ENCODE assay signal across 8 cellular contexts in genomic region chr3:3200632-3201212, GRCh38. TPM values are rescaled to one million over a fixed set of nuclear protein-coding genes. Genes with fewer than 3 reads are reported as not detected.
DNase-seq lines count a peak whose midpoint lies in the region; ATAC-seq and TF ChIP-seq lines count a peak whose summit lies in the region.

No MANE protein-coding gene starts in this region.

- POLR2A ChIA-PET in activated CD8-positive, alpha-beta T cell treated with anti-CD3 and anti-CD28 coated beads for 36 hours (lab: Charles Lee) = interaction anchor here (1.4 kb wide), 1 partner anchor 9 kb away, joined by 4 read pairs; no protein-coding TSS in a partner anchor

- peak; percentile 5 to 61 for DNase-seq in NCI-H1930 (lab: John Stamatoyannopoulos, UW)
- peak; percentile 46 for DNase-seq in activated CD8-positive, alpha-beta T cell treated with anti-CD3 and anti-CD28 coated beads for 36 hours
- DNase-seq in left ventricle myocardium inferior = no peak
- peak; percentile 64 for DNase-seq in renal cortical epithelial cell (ENCODE audit: low read depth)
- DNase-seq in MG63 = no peak

- TF ChIP-seq CTCF in C4-2B (conservative IDR thresholded peaks at IDR 0.05) (peak; percentile 85), left ventricle myocardium inferior (IDR thresholded peaks at IDR 0.05; ENCODE audit: borderline replicate concordance) (peak; percentile 81)
- peak; percentile 89 for TF ChIP-seq CTCF in activated CD8-positive, alpha-beta T cell treated with anti-CD3 and anti-CD28 coated beads for 36 hours (IDR thresholded peaks at IDR 0.05)

- no peaks in the 10 kb centered on the region for H3K36me3 Mint-ChIP-seq in activated CD8-positive, alpha-beta T cell treated with anti-CD3 and anti-CD28 coated beads for 36 hours (ENCODE audit: low read depth)

- peaks cover 2% of the 10 kb centered on the region for H3K27me3 Mint-ChIP-seq in activated CD8-positive, alpha-beta T cell treated with anti-CD3 and anti-CD28 coated beads for 36 hours

- no peaks in the 10 kb centered on the region for H3K4me1 ChIP-seq in left ventricle myocardium inferior

- CTCF ChIA-PET in activated CD8-positive, alpha-beta T cell treated with anti-CD3 and anti-CD28 coated beads for 36 hours (lab: Charles Lee) = interaction anchor here (0.6 to 5.2 kb wide), 25 partner anchors 10 to 1092 kb away, joined by 3 to 55 read pairs (median 4); no protein-coding TSS in a partner anchor

- H3K9me3 ChIP-seq in left ventricle myocardium inferior (replicated peaks) = no peaks in the 10 kb centered on the region
- H3K9me3 ChIP-seq in MG63 = no peaks in the 10 kb centered on the region

- H3K4me3 ChIP-seq in left ventricle myocardium inferior (no peak overlapping the region), MG63 (no peak overlapping the region)

- H3K4me3 Mint-ChIP-seq in activated CD8-positive, alpha-beta T cell treated with anti-CD3 and anti-CD28 coated beads for 36 hours = no peak overlapping the region

- H3K27me3 ChIP-seq in left ventricle myocardium inferior (ENCODE audit: low read depth) = peaks cover 47% of the 10 kb centered on the region
- no peaks in the 10 kb centered on the region for H3K27me3 ChIP-seq in MG63

- intact Hi-C loops in activated CD8-positive, alpha-beta T cell treated with anti-CD3 and anti-CD28 coated beads for 36 hours (cut with micrococcal nuclease) = loop anchor here (1.0 to 10.0 kb wide), 2 partner anchors 798 to 1074 kb away; no protein-coding TSS in a partner anchor
- intact Hi-C loops in left ventricle myocardium inferior (cut with micrococcal nuclease) = loop anchor here (2.0 to 10.0 kb wide), 2 partner anchors 794 to 1088 kb away; no protein-coding TSS in a partner anchor

- no peak overlapping the region for H3K27ac Mint-ChIP-seq in activated CD8-positive, alpha-beta T cell treated with anti-CD3 and anti-CD28 coated beads for 36 hours

- H3K27ac ChIP-seq in C4-2B (no peak overlapping the region), left ventricle myocardium inferior (replicated peaks) (no peak overlapping the region)

- H3K4me1 Mint-ChIP-seq in activated CD8-positive, alpha-beta T cell treated with anti-CD3 and anti-CD28 coated beads for 36 hours (ENCODE audit: low read depth) = peaks cover 15% of the 10 kb centered on the region

- H3K36me3 ChIP-seq in left ventricle myocardium inferior (no peaks in the 10 kb centered on the region), MG63 (no peaks in the 10 kb centered on the region)

- peak; percentile 66 for ATAC-seq in GM18498 (IDR thresholded peaks at IDR 0.05; ENCODE audit: unreplicated experiment)
- peak; percentile 57 for ATAC-seq in HG02885 (IDR thresholded peaks at IDR 0.05; ENCODE audit: poor library complexity, unreplicated experiment)
- ATAC-seq in activated CD8-positive, alpha-beta T cell treated with anti-CD3 and anti-CD28 coated beads for 36 hours = peak; percentile 56

- no peaks in the 10 kb centered on the region for H3K9me3 Mint-ChIP-seq in activated CD8-positive, alpha-beta T cell treated with anti-CD3 and anti-CD28 coated beads for 36 hours

RNA-seq across cellular contexts. Expression of gene CRBN, which starts 21.2 kb away (rescaled TPM):
- total RNA-seq in activated CD8-positive, alpha-beta T cell treated with anti-CD3 and anti-CD28 coated beads for 36 hours = 10 to 100 TPM; 33.7 to 35.0 TPM
- 53.8 TPM for total RNA-seq in left ventricle myocardium inferior
- 78.3 and 147 TPM in 2 replicates for total RNA-seq in renal cortical epithelial cell
- total RNA-seq in MG63 (2014; rRNA removed; shearing (Covaris generic); ENCODE audit: low replicate concordance) = 23.2 and 26.0 TPM in 2 replicates

Comparison
In these comparisons a context has a peak if more than half of its experiments do, and no peak if none do; other contexts are left out.
1. DNase-seq: peak in NCI-H1930 (2 of 2), activated CD8-positive, alpha-beta T cell treated with anti-CD3 and anti-CD28 coated beads for 36 hours (single experiment) and renal cortical epithelial cell (single experiment); none in left ventricle myocardium inferior (single experiment) and MG63 (single experiment).
2. Peak in every context shown above with its lines, with median percentiles within 50 percentile points of each other: CTCF ChIP-seq and ATAC-seq.